23 cellular contexts compared by ENCODE assay signal in genomic region chr11:122264121-122264520, GRCh38.
"Had no signal": no experiment of that assay in that cellular context is flagged by ENCODE, and none has a peak within 500 bp of the region (broad histone marks: within the 10 kb centered on the region; RNA-seq: fewer than 3 reads in every experiment).

No MANE protein-coding gene starts in this region.

- H3K4me3 ChIP-seq: colonic mucosa, esophagus squamous epithelium, gastrocnemius medialis, heart right ventricle, left lung, lower lobe of right lung had no signal

- H3K4me1 Mint-ChIP-seq: naive B cell had no signal

- H3K36me3 Mint-ChIP-seq: naive B cell had no signal

- H3K4me3 Mint-ChIP-seq: dendritic cell treated with granulocyte-macrophage colony-stimulating factor and Interleukin-4, amounts not matched to agents 40 ng/mL and 50 ng/mL, for 4 days; effector memory CD8-positive, alpha-beta T cell; endodermal cell; naive B cell had no signal

- H3K9me3 Mint-ChIP-seq: dendritic cell treated with granulocyte-macrophage colony-stimulating factor and Interleukin-4, amounts not matched to agents 40 ng/mL and 50 ng/mL, for 4 days; endodermal cell had no signal

- H3K9me3 ChIP-seq: colonic mucosa, esophagus squamous epithelium, gastrocnemius medialis, heart right ventricle, left lung, lower lobe of right lung had no signal

- DNase-seq: colonic mucosa; cortex of kidney; effector CD8-positive, alpha-beta T cell; effector memory CD8-positive, alpha-beta T cell; endodermal cell; erythroblast; esophagus squamous epithelium; foreskin fibroblast; foreskin melanocyte; gastrocnemius medialis; glutamatergic neuron; head of caudate nucleus; heart right ventricle; hippocampal formation; left cardiac atrium; left lung; left ventricle myocardium superior; lower lobe of right lung; mesenchymal stem cell; midbrain; naive B cell had no signal

- H3K4me1 ChIP-seq: colonic mucosa, left lung, lower lobe of right lung had no signal

- H3K27ac Mint-ChIP-seq: dendritic cell treated with granulocyte-macrophage colony-stimulating factor and Interleukin-4, amounts not matched to agents 40 ng/mL and 50 ng/mL, for 4 days; effector memory CD8-positive, alpha-beta T cell; endodermal cell; naive B cell had no signal

- H3K27me3 ChIP-seq: colonic mucosa, esophagus squamous epithelium, gastrocnemius medialis, heart right ventricle, left lung had no signal

- H3K36me3 ChIP-seq: colonic mucosa, esophagus squamous epithelium, gastrocnemius medialis, heart right ventricle, left lung, lower lobe of right lung had no signal

- H3K27ac ChIP-seq: colonic mucosa, epithelial cell of prostate, esophagus squamous epithelium, gastrocnemius medialis, heart right ventricle, left lung, lower lobe of right lung had no signal

- H3K27me3 Mint-ChIP-seq: dendritic cell treated with granulocyte-macrophage colony-stimulating factor and Interleukin-4, amounts not matched to agents 40 ng/mL and 50 ng/mL, for 4 days; effector memory CD8-positive, alpha-beta T cell had no signal
